In the genomic region with DNA sequence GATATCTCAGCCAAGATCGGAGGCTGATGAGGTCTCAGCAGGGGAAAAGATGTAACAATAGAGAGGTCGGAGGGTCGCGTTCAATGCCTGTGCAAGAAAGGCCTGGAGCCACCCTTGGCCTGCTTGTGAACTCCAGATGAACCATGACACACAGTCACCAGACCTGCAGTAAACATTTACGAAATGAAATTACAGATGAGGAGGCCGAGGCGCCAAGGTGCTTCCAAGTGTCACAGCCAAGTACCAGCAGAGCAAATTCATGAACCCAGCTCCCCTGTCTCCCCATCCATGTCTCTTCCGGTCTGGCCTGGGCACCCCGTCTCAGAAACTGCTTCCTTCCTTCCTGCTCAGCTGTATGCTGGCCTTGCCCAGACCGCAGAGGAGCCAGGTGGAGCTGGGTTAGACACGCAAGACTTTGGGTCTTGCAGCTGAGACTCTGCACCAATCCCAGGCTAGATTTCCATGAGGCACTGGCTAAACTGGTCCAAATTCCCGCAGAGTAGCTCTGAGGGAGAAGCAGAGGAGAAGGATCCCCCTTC, we compare ENCODE assay signal across 8 cellular contexts. TPM values are rescaled to one million over a fixed set of nuclear protein-coding genes. Genes with fewer than 3 reads are reported as not detected.
DNase-seq lines count a peak whose midpoint lies in the region; ATAC-seq and TF ChIP-seq lines count a peak whose summit lies in the region.

No MANE protein-coding gene starts in this region.

- no peaks in the 10 kb centered on the region for H3K27me3 Mint-ChIP-seq in naive thymus-derived CD8-positive, alpha-beta T cell

- H3K9me3 Mint-ChIP-seq in naive thymus-derived CD8-positive, alpha-beta T cell, result no peaks in the 10 kb centered on the region

- H3K36me3 ChIP-seq in WERI-Rb-1, result peaks cover 11% of the 10 kb centered on the region

- no peak overlapping the region for H3K4me3 ChIP-seq in GM12864 (ENCODE audit: low read depth, low read length)
- H3K4me3 ChIP-seq in WERI-Rb-1 (ENCODE audit: low read depth, low read length), result no peak overlapping the region

- H3K27me3 ChIP-seq in WERI-Rb-1 (ENCODE audit: insufficient read depth, low read depth, severe bottlenecking), result no peaks in the 10 kb centered on the region

- POLR2A ChIA-PET in naive thymus-derived CD8-positive, alpha-beta T cell (lab: Charles Lee), result interaction anchor here (0.6 to 2.8 kb wide), 7 partner anchors 11 to 1374 kb away, joined by 3 to 22 read pairs (median 5); a partner anchor contains a TSS

- H3K27ac Mint-ChIP-seq in naive thymus-derived CD8-positive, alpha-beta T cell, result peak overlapping the region; percentile 83 to 94 (median 90)

- peak; percentile 61 for ATAC-seq in HG03342 (IDR thresholded peaks at IDR 0.05; ENCODE audit: unreplicated experiment)
- ATAC-seq in naive thymus-derived CD8-positive, alpha-beta T cell, result peak; percentile 73 to 77

- H3K4me1 Mint-ChIP-seq in naive thymus-derived CD8-positive, alpha-beta T cell, result peaks cover 20 to 36% (median 31%) of the 10 kb centered on the region in 4 donors

- no peak for TF ChIP-seq CTCF in GM12864 (IDR thresholded peaks at IDR 0.05; ENCODE audit: low read depth, low read length, missing control alignments)
- TF ChIP-seq CTCF in WERI-Rb-1 (IDR thresholded peaks at IDR 0.05; ENCODE audit: low read depth, low read length), result no peak

- no peaks in the 10 kb centered on the region for H3K9me3 ChIP-seq in WERI-Rb-1 (ENCODE audit: severe bottlenecking)

- DNase-seq in GM12864 (ENCODE audit: low read depth) (peak; percentile 50), activated T-helper 1 cell treated with Interleukin-2 at 50 U/mL for 16 hours (ENCODE audit: low read depth) (peak; percentile 44), GOT3 (lab: John Stamatoyannopoulos, UW) (no peak), WERI-Rb-1 (no peak), NCI-H2227 treated with DMSO at 0.1 percent for 48 hours (lab: John Stamatoyannopoulos, UW) (no peak), globus pallidus (ENCODE audit: low spot score) (no peak)
- peak in 7 of 10 donors; percentile 5 to 33 (median 24) for DNase-seq in naive thymus-derived CD8-positive, alpha-beta T cell

- H3K27ac ChIP-seq in WERI-Rb-1, result no peak overlapping the region

- peak overlapping the region; percentile 48 to 90 (median 68) for H3K4me3 Mint-ChIP-seq in naive thymus-derived CD8-positive, alpha-beta T cell

- peaks cover 0 to 24% (median 11%) of the 10 kb centered on the region in 3 donors for H3K36me3 Mint-ChIP-seq in naive thymus-derived CD8-positive, alpha-beta T cell

RNA-seq across cellular contexts. Expression of a gene that starts 48.1 kb away (rescaled TPM):
- 10 to 100 TPM; 57.5 to 59.5 TPM for total RNA-seq in naive thymus-derived CD8-positive, alpha-beta T cell
- polyA plus RNA-seq in naive thymus-derived CD8-positive, alpha-beta T cell, result 1 to 10 TPM; 4.0 to 5.0 (median 4.8) TPM

Comparison
In these comparisons a context has a peak if more than half of its experiments do, and no peak if none do; other contexts are left out.
1. DNase-seq: peak in GM12864 (single experiment), activated T-helper 1 cell treated with Interleukin-2 at 50 U/mL for 16 hours (single experiment) and naive thymus-derived CD8-positive, alpha-beta T cell (7 of 10); none in GOT3 (single experiment), WERI-Rb-1 (single experiment), NCI-H2227 treated with DMSO at 0.1 percent for 48 hours (single experiment) and globus pallidus (single experiment).